In the genomic region with DNA sequence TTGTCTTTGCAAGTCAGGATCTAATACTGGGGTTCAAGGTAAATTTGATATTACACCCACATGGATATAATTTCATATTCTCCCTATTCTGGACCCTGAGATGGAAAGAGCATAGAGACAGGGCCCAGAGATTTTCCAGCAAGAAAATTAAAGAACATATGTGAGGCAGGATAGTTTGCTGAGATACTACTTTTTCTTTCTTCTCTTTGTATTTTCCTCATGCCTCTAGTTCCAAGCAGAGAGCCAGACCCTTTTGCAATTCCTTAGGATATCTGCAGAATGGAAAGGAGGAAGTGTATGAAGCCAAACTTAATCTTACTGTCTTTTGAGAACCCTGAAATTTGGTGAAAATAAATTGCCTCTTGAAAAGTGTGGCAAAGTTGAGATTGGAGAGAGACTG, we compare ENCODE assay signal across 2 cellular contexts.
TF ChIP-seq lines count a peak whose summit lies in the region.

No MANE protein-coding gene starts in this region.

TF ChIP-seq in GM23338, 12 proteins besides CTCF, POLR2A, EP300 and RAD21:
- TF ChIP-seq ZNF331 (CRISPR knock-in tag; IDR thresholded peaks at IDR 0.05; ENCODE audit: low read depth) (no peak), JUNB (IDR thresholded peaks at IDR 0.05; ENCODE audit: unreplicated experiment) (no peak), EZH2 (IDR thresholded peaks at IDR 0.05; ENCODE audit: low read depth, unreplicated experiment) (no peak)

TF ChIP-seq in H1, 55 proteins besides CTCF, POLR2A, EP300 and RAD21:
- TF ChIP-seq RFX5 (IDR thresholded peaks at IDR 0.05; ENCODE audit: borderline replicate concordance, low read depth, low read length) (no peak), SIN3A (conservative IDR thresholded peaks at IDR 0.05 in 1 of 2, IDR thresholded peaks at IDR 0.05 in 1 of 2; ENCODE audit: low read depth in 1 of 2, low read length in 2 of 2) (no peak), KDM1A (IDR thresholded peaks at IDR 0.05; ENCODE audit: borderline replicate concordance, low read length) (no peak), POU5F1 (IDR thresholded peaks at IDR 0.05; ENCODE audit: low read depth, low read length) (no peak), BRCA1 (IDR thresholded peaks at IDR 0.05; ENCODE audit: low read depth, low read length) (no peak), TAF7 (optimal IDR thresholded peaks at IDR 0.05; ENCODE audit: borderline replicate concordance, low read depth, low read length) (no peak), PHF8 (conservative IDR thresholded peaks at IDR 0.05; ENCODE audit: low read depth, low read length) (no peak), MAFK (IDR thresholded peaks at IDR 0.05; ENCODE audit: low read depth, low read length) (no peak), SP1 (IDR thresholded peaks at IDR 0.05; ENCODE audit: low read depth, low read length) (no peak)
- TF ChIP-seq, protein P1, sequence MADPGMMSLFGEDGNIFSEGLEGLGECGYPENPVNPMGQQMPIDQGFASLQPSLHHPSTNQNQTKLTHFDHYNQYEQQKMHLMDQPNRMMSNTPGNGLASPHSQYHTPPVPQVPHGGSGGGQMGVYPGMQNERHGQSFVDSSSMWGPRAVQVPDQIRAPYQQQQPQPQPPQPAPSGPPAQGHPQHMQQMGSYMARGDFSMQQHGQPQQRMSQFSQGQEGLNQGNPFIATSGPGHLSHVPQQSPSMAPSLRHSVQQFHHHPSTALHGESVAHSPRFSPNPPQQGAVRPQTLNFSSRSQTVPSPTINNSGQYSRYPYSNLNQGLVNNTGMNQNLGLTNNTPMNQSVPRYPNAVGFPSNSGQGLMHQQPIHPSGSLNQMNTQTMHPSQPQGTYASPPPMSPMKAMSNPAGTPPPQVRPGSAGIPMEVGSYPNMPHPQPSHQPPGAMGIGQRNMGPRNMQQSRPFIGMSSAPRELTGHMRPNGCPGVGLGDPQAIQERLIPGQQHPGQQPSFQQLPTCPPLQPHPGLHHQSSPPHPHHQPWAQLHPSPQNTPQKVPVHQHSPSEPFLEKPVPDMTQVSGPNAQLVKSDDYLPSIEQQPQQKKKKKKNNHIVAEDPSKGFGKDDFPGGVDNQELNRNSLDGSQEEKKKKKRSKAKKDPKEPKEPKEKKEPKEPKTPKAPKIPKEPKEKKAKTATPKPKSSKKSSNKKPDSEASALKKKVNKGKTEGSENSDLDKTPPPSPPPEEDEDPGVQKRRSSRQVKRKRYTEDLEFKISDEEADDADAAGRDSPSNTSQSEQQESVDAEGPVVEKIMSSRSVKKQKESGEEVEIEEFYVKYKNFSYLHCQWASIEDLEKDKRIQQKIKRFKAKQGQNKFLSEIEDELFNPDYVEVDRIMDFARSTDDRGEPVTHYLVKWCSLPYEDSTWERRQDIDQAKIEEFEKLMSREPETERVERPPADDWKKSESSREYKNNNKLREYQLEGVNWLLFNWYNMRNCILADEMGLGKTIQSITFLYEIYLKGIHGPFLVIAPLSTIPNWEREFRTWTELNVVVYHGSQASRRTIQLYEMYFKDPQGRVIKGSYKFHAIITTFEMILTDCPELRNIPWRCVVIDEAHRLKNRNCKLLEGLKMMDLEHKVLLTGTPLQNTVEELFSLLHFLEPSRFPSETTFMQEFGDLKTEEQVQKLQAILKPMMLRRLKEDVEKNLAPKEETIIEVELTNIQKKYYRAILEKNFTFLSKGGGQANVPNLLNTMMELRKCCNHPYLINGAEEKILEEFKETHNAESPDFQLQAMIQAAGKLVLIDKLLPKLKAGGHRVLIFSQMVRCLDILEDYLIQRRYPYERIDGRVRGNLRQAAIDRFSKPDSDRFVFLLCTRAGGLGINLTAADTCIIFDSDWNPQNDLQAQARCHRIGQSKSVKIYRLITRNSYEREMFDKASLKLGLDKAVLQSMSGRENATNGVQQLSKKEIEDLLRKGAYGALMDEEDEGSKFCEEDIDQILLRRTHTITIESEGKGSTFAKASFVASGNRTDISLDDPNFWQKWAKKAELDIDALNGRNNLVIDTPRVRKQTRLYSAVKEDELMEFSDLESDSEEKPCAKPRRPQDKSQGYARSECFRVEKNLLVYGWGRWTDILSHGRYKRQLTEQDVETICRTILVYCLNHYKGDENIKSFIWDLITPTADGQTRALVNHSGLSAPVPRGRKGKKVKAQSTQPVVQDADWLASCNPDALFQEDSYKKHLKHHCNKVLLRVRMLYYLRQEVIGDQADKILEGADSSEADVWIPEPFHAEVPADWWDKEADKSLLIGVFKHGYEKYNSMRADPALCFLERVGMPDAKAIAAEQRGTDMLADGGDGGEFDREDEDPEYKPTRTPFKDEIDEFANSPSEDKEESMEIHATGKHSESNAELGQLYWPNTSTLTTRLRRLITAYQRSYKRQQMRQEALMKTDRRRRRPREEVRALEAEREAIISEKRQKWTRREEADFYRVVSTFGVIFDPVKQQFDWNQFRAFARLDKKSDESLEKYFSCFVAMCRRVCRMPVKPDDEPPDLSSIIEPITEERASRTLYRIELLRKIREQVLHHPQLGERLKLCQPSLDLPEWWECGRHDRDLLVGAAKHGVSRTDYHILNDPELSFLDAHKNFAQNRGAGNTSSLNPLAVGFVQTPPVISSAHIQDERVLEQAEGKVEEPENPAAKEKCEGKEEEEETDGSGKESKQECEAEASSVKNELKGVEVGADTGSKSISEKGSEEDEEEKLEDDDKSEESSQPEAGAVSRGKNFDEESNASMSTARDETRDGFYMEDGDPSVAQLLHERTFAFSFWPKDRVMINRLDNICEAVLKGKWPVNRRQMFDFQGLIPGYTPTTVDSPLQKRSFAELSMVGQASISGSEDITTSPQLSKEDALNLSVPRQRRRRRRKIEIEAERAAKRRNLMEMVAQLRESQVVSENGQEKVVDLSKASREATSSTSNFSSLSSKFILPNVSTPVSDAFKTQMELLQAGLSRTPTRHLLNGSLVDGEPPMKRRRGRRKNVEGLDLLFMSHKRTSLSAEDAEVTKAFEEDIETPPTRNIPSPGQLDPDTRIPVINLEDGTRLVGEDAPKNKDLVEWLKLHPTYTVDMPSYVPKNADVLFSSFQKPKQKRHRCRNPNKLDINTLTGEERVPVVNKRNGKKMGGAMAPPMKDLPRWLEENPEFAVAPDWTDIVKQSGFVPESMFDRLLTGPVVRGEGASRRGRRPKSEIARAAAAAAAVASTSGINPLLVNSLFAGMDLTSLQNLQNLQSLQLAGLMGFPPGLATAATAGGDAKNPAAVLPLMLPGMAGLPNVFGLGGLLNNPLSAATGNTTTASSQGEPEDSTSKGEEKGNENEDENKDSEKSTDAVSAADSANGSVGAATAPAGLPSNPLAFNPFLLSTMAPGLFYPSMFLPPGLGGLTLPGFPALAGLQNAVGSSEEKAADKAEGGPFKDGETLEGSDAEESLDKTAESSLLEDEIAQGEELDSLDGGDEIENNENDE (IDR thresholded peaks at IDR 0.05; ENCODE audit: insufficient replicate concordance, low read length), result no peak
TF ChIP-seq in H1: peak in this region for 0.
